ENCODE assay signal across 8 cellular contexts in the genomic region with DNA sequence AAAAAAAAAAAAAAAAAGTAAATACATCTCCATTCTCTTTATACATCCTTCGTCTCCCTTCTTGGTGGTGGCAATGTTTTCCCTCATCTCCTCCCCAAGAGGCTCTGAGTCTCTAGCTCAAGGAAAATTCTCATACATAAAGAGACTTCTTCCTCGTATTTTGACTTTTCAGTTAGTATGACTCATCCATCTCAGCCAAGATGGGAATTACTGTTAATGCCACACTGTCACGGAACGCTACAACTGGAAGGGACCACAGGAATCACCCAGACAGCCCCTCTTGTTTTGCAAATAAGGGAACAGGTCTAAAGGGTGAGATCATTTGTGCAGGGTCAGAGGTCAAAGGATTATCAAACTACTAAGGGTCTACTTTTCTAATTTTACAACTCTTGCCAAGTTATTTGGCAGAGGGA. TPM values are rescaled to one million over a fixed set of nuclear protein-coding genes. Genes with fewer than 3 reads are reported as not detected.
DNase-seq lines count a peak whose midpoint lies in the region; ATAC-seq and TF ChIP-seq lines count a peak whose summit lies in the region.

No MANE protein-coding gene starts in this region.

- intact Hi-C loops in naive thymus-derived CD4-positive, alpha-beta T cell (cut with micrococcal nuclease), result no loop called here

- TF ChIP-seq CTCF in cardiac fibroblast (IDR thresholded peaks at IDR 0.05; ENCODE audit: low read depth, low read length), result no peak

- H3K9me3 Mint-ChIP-seq in CD4-positive, CD25-positive, alpha-beta regulatory T cell, result no peaks in the 10 kb centered on the region
- H3K9me3 Mint-ChIP-seq in naive thymus-derived CD4-positive, alpha-beta T cell, result no peaks in the 10 kb centered on the region

- H3K27me3 Mint-ChIP-seq in CD4-positive, CD25-positive, alpha-beta regulatory T cell, result no peaks in the 10 kb centered on the region
- no peaks in the 10 kb centered on the region for H3K27me3 Mint-ChIP-seq in naive thymus-derived CD4-positive, alpha-beta T cell

- H3K4me1 ChIP-seq in CD4-positive, CD25-positive, alpha-beta regulatory T cell (ENCODE audit: control insufficient read depth, insufficient read depth, low read length, poor library complexity, severe bottlenecking), result peaks cover 75% of the 10 kb centered on the region
- peaks cover 27 to 50% of the 10 kb centered on the region in 2 donors for H3K4me1 ChIP-seq in naive thymus-derived CD4-positive, alpha-beta T cell (ENCODE audit: control insufficient read depth in 2 of 2, insufficient read depth in 2 of 2, low read length in 2 of 2)

- in situ Hi-C loops in KBM-7 (cut with MboI; ENCODE audit: low pct_unique_long_range_greater_than_20kb, low sequenced_read_pairs), result no loop called here

- no peak overlapping the region for H3K4me3 ChIP-seq in CD4-positive, CD25-positive, alpha-beta regulatory T cell (ENCODE audit: low read depth, low read length)
- no peak overlapping the region for H3K4me3 ChIP-seq in cardiac fibroblast (replicated peaks in 1 of 2; ENCODE audit: low read depth in 2 of 2, low read length in 2 of 2)
- no peak overlapping the region for H3K4me3 ChIP-seq in naive thymus-derived CD4-positive, alpha-beta T cell (ENCODE audit: low read length)

- POLR2A ChIA-PET in naive thymus-derived CD4-positive, alpha-beta T cell (lab: Charles Lee), result interaction anchor here (0.6 to 1.5 kb wide), 3 partner anchors 18 to 88 kb away, joined by 3 to 13 read pairs (median 3); no protein-coding TSS in a partner anchor

- DNase-seq in CD4-positive, CD25-positive, alpha-beta regulatory T cell, result no peak
- DNase-seq in KBM-7 (peak; percentile 66), cardiac fibroblast (ENCODE audit: low read depth in 2 of 2) (peak; percentile 62 to 79), GDM1 (lab: John Stamatoyannopoulos, UW) (no peak), NCI-H345 treated with DMSO at 0.1 percent for 48 hours (lab: John Stamatoyannopoulos, UW; ENCODE audit: unreplicated experiment) (no peak)
- no peak for DNase-seq in naive thymus-derived CD4-positive, alpha-beta T cell
- no peak for DNase-seq in stimulated activated CD4-positive, alpha-beta T cell treated with anti-CD3 and anti-CD28 coated beads, Interleukin-4, amount 100 ng/mL, for 24 hours

- H3K36me3 Mint-ChIP-seq in CD4-positive, CD25-positive, alpha-beta regulatory T cell, result peaks cover 15% of the 10 kb centered on the region
- peaks cover 0 to 15% (median 12%) of the 10 kb centered on the region in 5 donors for H3K36me3 Mint-ChIP-seq in naive thymus-derived CD4-positive, alpha-beta T cell

- H3K27ac ChIP-seq in CD4-positive, CD25-positive, alpha-beta regulatory T cell (ENCODE audit: insufficient read depth, low read length, poor library complexity, severe bottlenecking), result peak overlapping the region; percentile 38
- H3K27ac ChIP-seq in naive thymus-derived CD4-positive, alpha-beta T cell (ENCODE audit: low read depth, low read length), result no peak overlapping the region

- peak overlapping the region in 2 of 4 donors; percentile 43 to 49 for H3K4me3 Mint-ChIP-seq in CD4-positive, CD25-positive, alpha-beta regulatory T cell
- peak overlapping the region in 7 of 10 donors; percentile 18 to 60 (median 35) for H3K4me3 Mint-ChIP-seq in naive thymus-derived CD4-positive, alpha-beta T cell

- peaks cover 6% of the 10 kb centered on the region for H3K36me3 ChIP-seq in CD4-positive, CD25-positive, alpha-beta regulatory T cell (ENCODE audit: control insufficient read depth, insufficient read depth, low read length)
- peaks cover 0 to 5% (median 0%) of the 10 kb centered on the region in 3 experiments for H3K36me3 ChIP-seq in naive thymus-derived CD4-positive, alpha-beta T cell (ENCODE audit: control insufficient read depth in 2 of 3, insufficient read depth in 3 of 3, low read length in 3 of 3)

- no peak for ATAC-seq in CD4-positive, CD25-positive, alpha-beta regulatory T cell (ENCODE audit: low read depth in 2 of 2)
- ATAC-seq in naive thymus-derived CD4-positive, alpha-beta T cell, result peak; percentile 11
- no peak for ATAC-seq in GM18520 (IDR thresholded peaks at IDR 0.05; ENCODE audit: unreplicated experiment)

- CTCF ChIA-PET in naive thymus-derived CD4-positive, alpha-beta T cell (lab: Charles Lee), result interaction anchor here (0.6 kb wide), 1 partner anchor 21 kb away, joined by 3 read pairs; no protein-coding TSS in a partner anchor

- no peaks in the 10 kb centered on the region for H3K27me3 ChIP-seq in CD4-positive, CD25-positive, alpha-beta regulatory T cell (ENCODE audit: control insufficient read depth, insufficient read depth, low read length)
- no peaks in the 10 kb centered on the region for H3K27me3 ChIP-seq in naive thymus-derived CD4-positive, alpha-beta T cell (ENCODE audit: control insufficient read depth in 2 of 2, insufficient read depth in 2 of 2, low read length in 2 of 2)

- H3K4me1 Mint-ChIP-seq in CD4-positive, CD25-positive, alpha-beta regulatory T cell, result peaks cover 38 to 91% (median 70%) of the 10 kb centered on the region in 4 donors
- peaks cover 64 to 95% (median 87%) of the 10 kb centered on the region in 7 donors for H3K4me1 Mint-ChIP-seq in naive thymus-derived CD4-positive, alpha-beta T cell

- no peaks in the 10 kb centered on the region for H3K9me3 ChIP-seq in CD4-positive, CD25-positive, alpha-beta regulatory T cell (ENCODE audit: control insufficient read depth in 2 of 2, low read length in 2 of 2)
- no peaks in the 10 kb centered on the region for H3K9me3 ChIP-seq in naive thymus-derived CD4-positive, alpha-beta T cell (ENCODE audit: control insufficient read depth in 2 of 3, low read length in 3 of 3)

- H3K27ac Mint-ChIP-seq in CD4-positive, CD25-positive, alpha-beta regulatory T cell, result peak overlapping the region in 2 of 3 donors; percentile 73 to 78
- peak overlapping the region; percentile 19 to 94 (median 73) for H3K27ac Mint-ChIP-seq in naive thymus-derived CD4-positive, alpha-beta T cell

RNA-seq across cellular contexts. Expression of gene NFE2L2, which starts 19.5 kb away (rescaled TPM):
- 121 TPM for total RNA-seq in CD4-positive, CD25-positive, alpha-beta regulatory T cell
- 10 to 100 TPM; 44.5 to 64.7 (median 55.5) TPM for polyA plus RNA-seq in CD4-positive, CD25-positive, alpha-beta regulatory T cell
- total RNA-seq in naive thymus-derived CD4-positive, alpha-beta T cell, result 10 to 100 TPM; 58.9 to 99.6 (median 74.7) TPM
- polyA plus RNA-seq in naive thymus-derived CD4-positive, alpha-beta T cell, result 10 to 100 TPM; 67.4 to 98.5 TPM

RNA-seq across cellular contexts. Expression of gene HNRNPA3, which starts 32.4 kb away (rescaled TPM):
- total RNA-seq in CD4-positive, CD25-positive, alpha-beta regulatory T cell, result 231 TPM
- 10 to 100 TPM; 38.8 to 62.8 (median 56.2) TPM for polyA plus RNA-seq in CD4-positive, CD25-positive, alpha-beta regulatory T cell
- 100 to 1,000 TPM; 151 to 311 (median 184) TPM for total RNA-seq in naive thymus-derived CD4-positive, alpha-beta T cell
- polyA plus RNA-seq in naive thymus-derived CD4-positive, alpha-beta T cell, result 10 to 100 TPM; 53.3 to 69.0 TPM

Comparison
In these comparisons a context has a peak if more than half of its experiments do, and no peak if none do; other contexts are left out.
1. DNase-seq: peak in KBM-7 (single experiment) and cardiac fibroblast (2 of 2); none in CD4-positive, CD25-positive, alpha-beta regulatory T cell (0 of 3), naive thymus-derived CD4-positive, alpha-beta T cell (0 of 9), GDM1 (single experiment), NCI-H345 treated with DMSO at 0.1 percent for 48 hours (single experiment) and stimulated activated CD4-positive, alpha-beta T cell treated with anti-CD3 and anti-CD28 coated beads, Interleukin-4, amount 100 ng/mL, for 24 hours (single experiment).